8 cellular contexts compared by ENCODE assay signal in the genomic region with DNA sequence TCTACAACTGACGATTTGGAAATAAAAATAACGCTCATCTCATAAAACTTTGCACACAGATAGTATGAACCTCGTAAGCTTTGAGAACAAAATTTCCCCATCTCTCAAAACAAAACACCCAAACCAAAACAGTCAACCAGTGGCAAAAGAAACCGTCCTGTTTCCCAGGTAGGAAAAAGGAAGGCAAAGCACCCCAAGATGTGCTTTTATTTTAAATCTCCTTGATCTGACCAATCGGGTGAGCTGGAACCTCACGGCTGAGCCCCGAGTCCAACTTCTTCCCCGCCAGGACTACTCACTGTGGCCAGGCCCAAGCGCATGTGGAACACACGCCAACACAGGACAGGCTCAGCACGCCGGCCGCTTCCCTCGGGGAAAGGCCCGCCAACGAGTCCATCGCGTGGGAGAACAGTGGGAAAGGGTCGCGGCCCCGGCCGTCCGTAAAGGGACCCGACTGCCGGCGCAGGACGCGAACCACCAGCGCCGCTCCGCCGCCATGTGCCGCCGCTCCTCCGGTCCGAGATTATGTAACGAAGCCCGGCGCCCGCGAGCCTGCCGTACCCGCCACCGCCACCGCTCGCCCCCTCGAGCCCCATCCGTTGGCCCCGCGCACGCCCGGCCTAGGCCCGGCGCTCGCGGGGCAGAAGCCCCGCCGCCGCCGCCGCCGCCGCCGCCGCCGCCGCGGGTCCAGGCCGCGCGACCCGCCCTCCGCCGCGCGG. TPM values are rescaled to one million over a fixed set of nuclear protein-coding genes. Genes with fewer than 3 reads are reported as not detected.
DNase-seq lines count a peak whose midpoint lies in the region; ATAC-seq and TF ChIP-seq lines count a peak whose summit lies in the region.

No MANE protein-coding gene starts in this region.

- CTCF ChIA-PET in WTC11 (lab: Charles Lee): interaction anchor here (1.0 to 1.8 kb wide), 2 partner anchors 41 to 188 kb away, joined by 3 to 6 read pairs; no protein-coding TSS in a partner anchor

- H3K79me2 ChIP-seq in GM23338 (replicated peaks; ENCODE audit: insufficient read depth): peaks cover 51% of the 10 kb centered on the region
- peaks cover 55% of the 10 kb centered on the region for H3K79me2 ChIP-seq in Karpas-422 (ENCODE audit: low read length)

- H3K9me3 Mint-ChIP-seq in GM23338 (no peaks in the 10 kb centered on the region; the same call in 2 of the 3 replicates), WTC11 (no peaks in the 10 kb centered on the region)

- H3K9me2 ChIP-seq in GM23338 (ENCODE audit: insufficient read depth) (no peaks in the 10 kb centered on the region), Karpas-422 (replicated peaks; ENCODE audit: insufficient read depth, low read length) (no peaks in the 10 kb centered on the region)

- H3K36me3 Mint-ChIP-seq in GM23338 (ENCODE audit: low read depth): peaks cover 38% of the 10 kb centered on the region
- peaks cover 22% of the 10 kb centered on the region for H3K36me3 Mint-ChIP-seq in WTC11

- peak overlapping the region; percentile 82 for H3K4me2 ChIP-seq in GM23338
- peak overlapping the region; percentile 87 for H3K4me2 ChIP-seq in Karpas-422 (ENCODE audit: low read depth, low read length, poor library complexity, severe bottlenecking)

- H3K27me3 ChIP-seq in GM23338 (ENCODE audit: insufficient read depth): no peaks in the 10 kb centered on the region
- no peaks in the 10 kb centered on the region for H3K27me3 ChIP-seq in Karpas-422 (ENCODE audit: low read length)

- DNase-seq in NCI-H1105 treated with DMSO at 0.1 percent for 48 hours (lab: John Stamatoyannopoulos, UW) (peak; percentile 29), NCI-H1105 (lab: John Stamatoyannopoulos, UW) (no peak), GM23338 (ENCODE audit: low spot score) (peak; percentile 66), Karpas-422 (peak; percentile 79), WTC11 (ENCODE audit: low spot score) (peak; percentile 59), choroid plexus epithelial cell (ENCODE audit: low read depth) (peak; percentile 69), left kidney (ENCODE audit: low read depth, low spot score) (peak; percentile 78)
- peak; percentile 48 for DNase-seq in stimulated activated CD4-positive, alpha-beta T cell treated with anti-CD3 and anti-CD28 coated beads, Interleukin-4, amount 100 ng/mL, for 24 hours

- peaks cover 24% of the 10 kb centered on the region for H3K4me1 ChIP-seq in GM23338 (ENCODE audit: insufficient read depth)
- peaks cover 19% of the 10 kb centered on the region for H3K4me1 ChIP-seq in Karpas-422 (ENCODE audit: low read length)

- H3K4me1 Mint-ChIP-seq in GM23338 (peaks cover 20% of the 10 kb centered on the region), WTC11 (peaks cover 29% of the 10 kb centered on the region)

- H3F3A ChIP-seq in GM23338 (replicated peaks; ENCODE audit: low read depth): 0 out of 2 replicates have a peak, but pooled peaks cover 5% of the 10 kb centered on the region

- H3K4me3 ChIP-seq in GM23338 (peak overlapping the region; percentile 71), Karpas-422 (ENCODE audit: low read length) (peak overlapping the region; percentile 84), choroid plexus epithelial cell (ENCODE audit: low read depth, low read length) (peak overlapping the region; percentile 92)

- H3K36me3 ChIP-seq in GM23338 (ENCODE audit: insufficient read depth): no peaks in the 10 kb centered on the region
- H3K36me3 ChIP-seq in Karpas-422 (ENCODE audit: insufficient read depth, low read length): peaks cover 31% of the 10 kb centered on the region

- no peak for TF ChIP-seq CTCF in GM23338 (conservative IDR thresholded peaks at IDR 0.05; ENCODE audit: low read depth in 2 of 2)
- TF ChIP-seq CTCF in WTC11 (IDR thresholded peaks at IDR 0.05): no peak
- TF ChIP-seq CTCF in choroid plexus epithelial cell (conservative IDR thresholded peaks at IDR 0.05; ENCODE audit: low read depth, low read length): no peak

- POLR2A ChIA-PET in WTC11 (lab: Charles Lee): no interaction called here

- peak; percentile 11 for ATAC-seq in GM23338
- ATAC-seq in WTC11: peak; percentile 9

- H3K27me3 Mint-ChIP-seq in GM23338 (ENCODE audit: insufficient read depth, low read depth, poor library complexity) (peaks cover 15% of the 10 kb centered on the region), WTC11 (ENCODE audit: low read depth) (no peaks in the 10 kb centered on the region)

- H3K9ac ChIP-seq in Karpas-422 (ENCODE audit: low read length): peak overlapping the region; percentile 99

- H4K20me1 ChIP-seq in GM23338 (replicated peaks; ENCODE audit: insufficient read depth) (peaks cover 39% of the 10 kb centered on the region), Karpas-422 (ENCODE audit: insufficient read depth, low read depth, low read length) (peaks cover 12% of the 10 kb centered on the region; the same call in 1 of the 2 replicates)

- H3K4me3 Mint-ChIP-seq in GM23338: peak overlapping the region; percentile 95
- peak overlapping the region; percentile 94 for H3K4me3 Mint-ChIP-seq in WTC11

- H3K27ac ChIP-seq in GM23338 (ENCODE audit: low read depth) (peak overlapping the region; percentile 35), Karpas-422 (ENCODE audit: low read length) (peak overlapping the region; percentile 83; the same call in 1 of the 2 replicates)

- H3K27ac Mint-ChIP-seq in GM23338 (peak overlapping the region; percentile 92), WTC11 (peak overlapping the region; percentile 92)

- H2AFZ ChIP-seq in GM23338 (peak overlapping the region; percentile 76; the same call in 1 of the 2 replicates), Karpas-422 (ENCODE audit: low read length) (no peak overlapping the region)

- H3K9me3 ChIP-seq in Karpas-422 (ENCODE audit: low read length): no peaks in the 10 kb centered on the region

TF ChIP-seq in GM23338, 12 proteins besides CTCF, POLR2A, EP300 and RAD21 (continues in another document):
- TF ChIP-seq, protein P1, sequence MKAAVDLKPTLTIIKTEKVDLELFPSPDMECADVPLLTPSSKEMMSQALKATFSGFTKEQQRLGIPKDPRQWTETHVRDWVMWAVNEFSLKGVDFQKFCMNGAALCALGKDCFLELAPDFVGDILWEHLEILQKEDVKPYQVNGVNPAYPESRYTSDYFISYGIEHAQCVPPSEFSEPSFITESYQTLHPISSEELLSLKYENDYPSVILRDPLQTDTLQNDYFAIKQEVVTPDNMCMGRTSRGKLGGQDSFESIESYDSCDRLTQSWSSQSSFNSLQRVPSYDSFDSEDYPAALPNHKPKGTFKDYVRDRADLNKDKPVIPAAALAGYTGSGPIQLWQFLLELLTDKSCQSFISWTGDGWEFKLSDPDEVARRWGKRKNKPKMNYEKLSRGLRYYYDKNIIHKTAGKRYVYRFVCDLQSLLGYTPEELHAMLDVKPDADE (IDR thresholded peaks at IDR 0.05): no peak

TF ChIP-seq in WTC11, 78 proteins besides CTCF, POLR2A, EP300 and RAD21 (continues in another document):
- TF ChIP-seq, protein P2, sequence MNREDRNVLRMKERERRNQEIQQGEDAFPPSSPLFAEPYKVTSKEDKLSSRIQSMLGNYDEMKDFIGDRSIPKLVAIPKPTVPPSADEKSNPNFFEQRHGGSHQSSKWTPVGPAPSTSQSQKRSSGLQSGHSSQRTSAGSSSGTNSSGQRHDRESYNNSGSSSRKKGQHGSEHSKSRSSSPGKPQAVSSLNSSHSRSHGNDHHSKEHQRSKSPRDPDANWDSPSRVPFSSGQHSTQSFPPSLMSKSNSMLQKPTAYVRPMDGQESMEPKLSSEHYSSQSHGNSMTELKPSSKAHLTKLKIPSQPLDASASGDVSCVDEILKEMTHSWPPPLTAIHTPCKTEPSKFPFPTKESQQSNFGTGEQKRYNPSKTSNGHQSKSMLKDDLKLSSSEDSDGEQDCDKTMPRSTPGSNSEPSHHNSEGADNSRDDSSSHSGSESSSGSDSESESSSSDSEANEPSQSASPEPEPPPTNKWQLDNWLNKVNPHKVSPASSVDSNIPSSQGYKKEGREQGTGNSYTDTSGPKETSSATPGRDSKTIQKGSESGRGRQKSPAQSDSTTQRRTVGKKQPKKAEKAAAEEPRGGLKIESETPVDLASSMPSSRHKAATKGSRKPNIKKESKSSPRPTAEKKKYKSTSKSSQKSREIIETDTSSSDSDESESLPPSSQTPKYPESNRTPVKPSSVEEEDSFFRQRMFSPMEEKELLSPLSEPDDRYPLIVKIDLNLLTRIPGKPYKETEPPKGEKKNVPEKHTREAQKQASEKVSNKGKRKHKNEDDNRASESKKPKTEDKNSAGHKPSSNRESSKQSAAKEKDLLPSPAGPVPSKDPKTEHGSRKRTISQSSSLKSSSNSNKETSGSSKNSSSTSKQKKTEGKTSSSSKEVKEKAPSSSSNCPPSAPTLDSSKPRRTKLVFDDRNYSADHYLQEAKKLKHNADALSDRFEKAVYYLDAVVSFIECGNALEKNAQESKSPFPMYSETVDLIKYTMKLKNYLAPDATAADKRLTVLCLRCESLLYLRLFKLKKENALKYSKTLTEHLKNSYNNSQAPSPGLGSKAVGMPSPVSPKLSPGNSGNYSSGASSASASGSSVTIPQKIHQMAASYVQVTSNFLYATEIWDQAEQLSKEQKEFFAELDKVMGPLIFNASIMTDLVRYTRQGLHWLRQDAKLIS (CRISPR knock-in tag; IDR thresholded peaks at IDR 0.05; ENCODE audit: borderline replicate concordance): no peak
- TF ChIP-seq TCF7 (CRISPR knock-in tag; IDR thresholded peaks at IDR 0.05; ENCODE audit: low read depth): no peak
- TF ChIP-seq SOX15 (CRISPR knock-in tag; IDR thresholded peaks at IDR 0.05): no peak
- TF ChIP-seq, protein P3, sequence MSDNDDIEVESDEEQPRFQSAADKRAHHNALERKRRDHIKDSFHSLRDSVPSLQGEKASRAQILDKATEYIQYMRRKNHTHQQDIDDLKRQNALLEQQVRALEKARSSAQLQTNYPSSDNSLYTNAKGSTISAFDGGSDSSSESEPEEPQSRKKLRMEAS (CRISPR knock-in tag; IDR thresholded peaks at IDR 0.05): no peak; the same call in 1 of the 2 replicates
- TF ChIP-seq, protein P4, sequence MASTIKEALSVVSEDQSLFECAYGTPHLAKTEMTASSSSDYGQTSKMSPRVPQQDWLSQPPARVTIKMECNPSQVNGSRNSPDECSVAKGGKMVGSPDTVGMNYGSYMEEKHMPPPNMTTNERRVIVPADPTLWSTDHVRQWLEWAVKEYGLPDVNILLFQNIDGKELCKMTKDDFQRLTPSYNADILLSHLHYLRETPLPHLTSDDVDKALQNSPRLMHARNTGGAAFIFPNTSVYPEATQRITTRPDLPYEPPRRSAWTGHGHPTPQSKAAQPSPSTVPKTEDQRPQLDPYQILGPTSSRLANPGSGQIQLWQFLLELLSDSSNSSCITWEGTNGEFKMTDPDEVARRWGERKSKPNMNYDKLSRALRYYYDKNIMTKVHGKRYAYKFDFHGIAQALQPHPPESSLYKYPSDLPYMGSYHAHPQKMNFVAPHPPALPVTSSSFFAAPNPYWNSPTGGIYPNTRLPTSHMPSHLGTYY (CRISPR knock-in tag; IDR thresholded peaks at IDR 0.05): no peak
- no peak for TF ChIP-seq RELA (CRISPR knock-in tag; IDR thresholded peaks at IDR 0.05; ENCODE audit: borderline replicate concordance)
- TF ChIP-seq CREM (CRISPR knock-in tag; IDR thresholded peaks at IDR 0.05): no peak
- TF ChIP-seq GTF2I (CRISPR knock-in tag; conservative IDR thresholded peaks at IDR 0.05): no peak

RNA-seq across cellular contexts. Expression of a gene that starts 0.8 kb away (rescaled TPM):
- 47.7 and 49.8 TPM in 2 replicates for total RNA-seq in GM23338 (2014; rRNA removed; shearing (Covaris generic))
- polyA plus RNA-seq in GM23338 (2016; fragmentation: Nextera tagmentation; extraction: Ambion mirVana): 14.9 and 21.7 TPM in 2 replicates
- 32.6 and 44.2 TPM in 2 replicates for total RNA-seq in Karpas-422 (2014; rRNA removed; shearing (Covaris generic); ENCODE audit: low replicate concordance)
- total RNA-seq in WTC11 (2021): 37.7 to 46.4 TPM (median 39.2 TPM) in 3 replicates
